ENCODE assay signal across 8 cellular contexts in genomic region chr19:46515879-46516350, GRCh38. TPM values are rescaled to one million over a fixed set of nuclear protein-coding genes. Genes with fewer than 3 reads are reported as not detected.
DNase-seq lines count a peak whose midpoint lies in the region; ATAC-seq lines count a peak whose summit lies in the region.

No MANE protein-coding gene starts in this region.

- CTCF ChIA-PET in activated CD4-positive, alpha-beta T cell treated with anti-CD3 and anti-CD28 coated beads for 36 hours (lab: Charles Lee), result interaction anchor here (0.6 to 6.1 kb wide), 20 partner anchors 13 to 340 kb away, joined by 3 to 37 read pairs (median 3); partner anchors contain the start of genes DACT3 and PNMA8A

- peak overlapping the region; percentile 78 for H3K27ac Mint-ChIP-seq in activated CD4-positive, alpha-beta T cell treated with anti-CD3 and anti-CD28 coated beads for 36 hours
- H3K27ac Mint-ChIP-seq in stimulated activated effector memory CD8-positive, alpha-beta T cell treated with anti-CD3 and anti-CD28 coated beads, Interleukin-12 subunit alpha, Interleukin-12 subunit beta, amount 100 ng/mL, for 72 hours, result no peak overlapping the region

- H3K4me1 Mint-ChIP-seq in activated CD4-positive, alpha-beta T cell treated with anti-CD3 and anti-CD28 coated beads for 36 hours, result peaks cover 25% of the 10 kb centered on the region
- H3K4me1 Mint-ChIP-seq in stimulated activated effector memory CD8-positive, alpha-beta T cell treated with anti-CD3 and anti-CD28 coated beads, Interleukin-12 subunit alpha, Interleukin-12 subunit beta, amount 100 ng/mL, for 72 hours, result peaks cover 6% of the 10 kb centered on the region

- peak; percentile 55 for DNase-seq in activated CD4-positive, alpha-beta T cell treated with anti-CD3 and anti-CD28 coated beads for 36 hours
- no peak for DNase-seq in activated CD4-positive, alpha-beta T cell treated with anti-CD3 and anti-CD28 coated beads for 1 hour
- peak; percentile 32 for DNase-seq in LoVo (ENCODE audit: low spot score)
- DNase-seq in activated CD4-positive, alpha-beta T cell treated with anti-CD3 and anti-CD28 coated beads, Interleukin-2, amount 50 U/mL, for 4 hours, result peak; percentile 30 to 40
- peak; percentile 33 for DNase-seq in foreskin melanocyte
- DNase-seq in stimulated activated effector memory CD8-positive, alpha-beta T cell treated with anti-CD3 and anti-CD28 coated beads, Interleukin-12 subunit alpha, Interleukin-12 subunit beta, amount 100 ng/mL, for 72 hours (ENCODE audit: low spot score in 2 of 2), result no peak
- no peak for DNase-seq in mucosa of gallbladder (ENCODE audit: low spot score)

- H3K27me3 Mint-ChIP-seq in activated CD4-positive, alpha-beta T cell treated with anti-CD3 and anti-CD28 coated beads for 36 hours, result peaks cover 20% of the 10 kb centered on the region

- ATAC-seq in activated CD4-positive, alpha-beta T cell treated with anti-CD3 and anti-CD28 coated beads for 36 hours, result peak; percentile 87
- peak; percentile 50 for ATAC-seq in stimulated activated effector memory CD8-positive, alpha-beta T cell treated with anti-CD3 and anti-CD28 coated beads, Interleukin-12 subunit alpha, Interleukin-12 subunit beta, amount 100 ng/mL, for 72 hours
- ATAC-seq in GM19023 (IDR thresholded peaks at IDR 0.05; ENCODE audit: unreplicated experiment), result no peak

- H3K9me3 Mint-ChIP-seq in activated CD4-positive, alpha-beta T cell treated with anti-CD3 and anti-CD28 coated beads for 36 hours (ENCODE audit: low read depth), result peaks cover 6% of the 10 kb centered on the region
- H3K9me3 Mint-ChIP-seq in stimulated activated effector memory CD8-positive, alpha-beta T cell treated with anti-CD3 and anti-CD28 coated beads, Interleukin-12 subunit alpha, Interleukin-12 subunit beta, amount 100 ng/mL, for 72 hours, result no peaks in the 10 kb centered on the region

- POLR2A ChIA-PET in activated CD4-positive, alpha-beta T cell treated with anti-CD3 and anti-CD28 coated beads for 36 hours (lab: Charles Lee), result interaction anchor here (0.6 to 0.7 kb wide), 2 partner anchors 30 to 229 kb away, joined by 4 to 8 read pairs; no protein-coding TSS in a partner anchor

- no peak overlapping the region for H3K4me3 Mint-ChIP-seq in activated CD4-positive, alpha-beta T cell treated with anti-CD3 and anti-CD28 coated beads for 36 hours
- H3K4me3 Mint-ChIP-seq in stimulated activated effector memory CD8-positive, alpha-beta T cell treated with anti-CD3 and anti-CD28 coated beads, Interleukin-12 subunit alpha, Interleukin-12 subunit beta, amount 100 ng/mL, for 72 hours, result no peak overlapping the region

- no peaks in the 10 kb centered on the region for H3K36me3 Mint-ChIP-seq in activated CD4-positive, alpha-beta T cell treated with anti-CD3 and anti-CD28 coated beads for 36 hours (ENCODE audit: low read depth)
- H3K36me3 Mint-ChIP-seq in stimulated activated effector memory CD8-positive, alpha-beta T cell treated with anti-CD3 and anti-CD28 coated beads, Interleukin-12 subunit alpha, Interleukin-12 subunit beta, amount 100 ng/mL, for 72 hours, result no peaks in the 10 kb centered on the region

- intact Hi-C loops in activated CD4-positive, alpha-beta T cell treated with anti-CD3 and anti-CD28 coated beads for 36 hours (cut with DNase I, micrococcal nuclease), result loop anchor here (1.0 kb wide), 1 partner anchor 26 kb away; no protein-coding TSS in a partner anchor

RNA-seq across cellular contexts. Expression of gene PNMA8B, which starts 20.2 kb away (rescaled TPM):
- under 1 TPM; 0.07 to 0.14 TPM for total RNA-seq in activated CD4-positive, alpha-beta T cell treated with anti-CD3 and anti-CD28 coated beads for 36 hours
- 5.3 TPM for total RNA-seq in mucosa of gallbladder

RNA-seq across cellular contexts. Expression of gene PNMA8A, which starts 44.6 kb away (rescaled TPM):
- not detected for total RNA-seq in activated CD4-positive, alpha-beta T cell treated with anti-CD3 and anti-CD28 coated beads for 36 hours
- 9.6 TPM for total RNA-seq in mucosa of gallbladder

Comparison
In these comparisons a context has a peak if more than half of its experiments do, and no peak if none do; other contexts are left out.
1. DNase-seq: peak in activated CD4-positive, alpha-beta T cell treated with anti-CD3 and anti-CD28 coated beads for 36 hours (single experiment), LoVo (single experiment), activated CD4-positive, alpha-beta T cell treated with anti-CD3 and anti-CD28 coated beads, Interleukin-2, amount 50 U/mL, for 4 hours (2 of 2) and foreskin melanocyte (single experiment); none in activated CD4-positive, alpha-beta T cell treated with anti-CD3 and anti-CD28 coated beads for 1 hour (single experiment), stimulated activated effector memory CD8-positive, alpha-beta T cell treated with anti-CD3 and anti-CD28 coated beads, Interleukin-12 subunit alpha, Interleukin-12 subunit beta, amount 100 ng/mL, for 72 hours (0 of 2) and mucosa of gallbladder (single experiment).
2. RNA of gene PNMA8A, which starts 44.6 kb away (total RNA-seq): 9.6 TPM in mucosa of gallbladder (single experiment); not detected in activated CD4-positive, alpha-beta T cell treated with anti-CD3 and anti-CD28 coated beads for 36 hours; every median in the first group is over 10 times any median in the second.